31 cellular contexts compared by ENCODE assay signal in genomic region chr11:17471501-17471900, GRCh38. TPM values are rescaled to one million over a fixed set of nuclear protein-coding genes. Genes with fewer than 3 reads are reported as not detected.
A peak's percentile ranks its signal among the peaks of the same experiment; 100 is the strongest.
DNase-seq lines count a peak whose midpoint lies in the region; ATAC-seq and TF ChIP-seq lines count a peak whose summit lies in the region.
"Had no signal": no experiment of that assay in that cellular context is flagged by ENCODE, and none has a peak within 500 bp of the region (broad histone marks: within the 10 kb centered on the region; RNA-seq: fewer than 3 reads in every experiment).

No MANE protein-coding gene starts in this region.

- H3K4me1 Mint-ChIP-seq in natural killer cell, result no peaks in the 10 kb centered on the region
- H3K4me1 Mint-ChIP-seq: activated naive CD4-positive, alpha-beta T cell treated with anti-CD3 and anti-CD28 coated beads, Interleukin-2, amount 50 U/mL, for 24 hours had no signal

- no peaks in the 10 kb centered on the region for H3K79me2 ChIP-seq in HCT116 (ENCODE audit: insufficient read depth, low read length)
- H3K79me2 ChIP-seq in OCI-LY7 (ENCODE audit: insufficient read depth, low read depth, low read length), result no peaks in the 10 kb centered on the region

- H3K9me3 ChIP-seq in HCT116 (ENCODE audit: control insufficient read depth in 1 of 2, insufficient read depth in 1 of 2, low read depth in 1 of 2, low read length in 2 of 2) (no peaks in the 10 kb centered on the region), OCI-LY7 (ENCODE audit: low read length) (no peaks in the 10 kb centered on the region)
- H3K9me3 ChIP-seq: BLaER1 treated with 17β-estradiol and CSF1 and Interleukin-3, amounts not matched to agents 10 nM and 100 nM; colonic mucosa; esophagus muscularis mucosa; prostate gland; sigmoid colon; suprapubic skin; upper lobe of right lung had no signal

- H3K27me3 Mint-ChIP-seq in natural killer cell (ENCODE audit: low read depth in 2 of 2), result peaks cover 34 to 36% of the 10 kb centered on the region in 2 donors

- H2AFZ ChIP-seq in HCT116 (ENCODE audit: low read depth, low read length, poor library complexity, severe bottlenecking) (no peak overlapping the region), OCI-LY7 (ENCODE audit: low read length) (no peak overlapping the region)

- ATAC-seq in HCT116 (no peak), foreskin keratinocyte (no peak), natural killer cell (no peak), HG02763 (IDR thresholded peaks at IDR 0.05; ENCODE audit: unreplicated experiment) (no peak)
- ATAC-seq: effector memory CD8-positive, alpha-beta T cell; upper lobe of right lung; WTC11 had no signal

- H3K4me1 ChIP-seq in HCT116 (ENCODE audit: control insufficient read depth in 1 of 2, insufficient read depth in 2 of 2, low read length in 2 of 2) (peaks cover 5 to 10% of the 10 kb centered on the region in 2 experiments; a peak in 2 of 4 replicates), OCI-LY7 (ENCODE audit: insufficient read depth, low read length, poor library complexity, severe bottlenecking) (no peaks in the 10 kb centered on the region), foreskin keratinocyte (no peaks in the 10 kb centered on the region)
- H3K4me1 ChIP-seq: colonic mucosa, prostate gland, upper lobe of right lung had no signal

- CTCF ChIA-PET in HCT116 (lab: Charles Lee), result interaction anchor here (3.3 kb wide), 1 partner anchor 87 kb away, joined by 11 read pairs; no protein-coding TSS in a partner anchor
- CTCF ChIA-PET in OCI-LY7 (lab: Charles Lee; ENCODE audit: unreplicated experiment), result no interaction called here

- peak; percentile 61 for TF ChIP-seq RAD21 in HCT116 (IDR thresholded peaks at IDR 0.05; ENCODE audit: low read depth)

- H3K9me3 Mint-ChIP-seq in natural killer cell, result no peaks in the 10 kb centered on the region
- H3K9me3 Mint-ChIP-seq: activated naive CD4-positive, alpha-beta T cell treated with anti-CD3 and anti-CD28 coated beads, Interleukin-2, amount 50 U/mL, for 24 hours; activated T-helper 1 cell treated with anti-CD3 and anti-CD28 coated beads, Interleukin-12 subunit alpha, Interleukin-12 subunit beta, Interleukin-2, Interleukin-4 antibody, amounts not matched to agents 30 ng/mL and 10 ng/mL and 1 ng/mL, durations not matched to agents 14 hours and 24 hours and 36 hours; effector memory CD8-positive, alpha-beta T cell; WTC11 had no signal

- H3K9me2 ChIP-seq in HCT116 (ENCODE audit: insufficient read depth) (no peaks in the 10 kb centered on the region), OCI-LY7 (ENCODE audit: insufficient read depth, low read length) (no peaks in the 10 kb centered on the region)

- H3K27me3 ChIP-seq in HCT116 (ENCODE audit: insufficient read depth, low read length) (no peaks in the 10 kb centered on the region), foreskin keratinocyte (peaks cover 50% of the 10 kb centered on the region)

- POLR2A ChIA-PET in HCT116 (lab: Charles Lee) (no interaction called here), OCI-LY7 (lab: Charles Lee) (interaction anchor here (0.6 to 1.6 kb wide), 2 partner anchors 16 to 85 kb away, joined by 3 read pairs; no protein-coding TSS in a partner anchor)

- peak in 2 of 3 experiments; percentile 8 to 45; a peak in 1 of 6 replicates for TF ChIP-seq CTCF in HCT116 (IDR thresholded peaks at IDR 0.05 in 2 of 3, conservative IDR thresholded peaks at IDR 0.05 in 1 of 3; ENCODE audit: borderline replicate concordance in 1 of 3, insufficient read depth in 1 of 3, low read depth in 2 of 3, low read length in 2 of 3)
- TF ChIP-seq CTCF in OCI-LY7 (conservative IDR thresholded peaks at IDR 0.05; ENCODE audit: low read length), result 0 out of 2 replicates have a peak, but pooled peaks have one; percentile 31
- TF ChIP-seq CTCF in foreskin keratinocyte (conservative IDR thresholded peaks at IDR 0.05), result peak; percentile 15
- no peak for TF ChIP-seq CTCF in natural killer cell (IDR thresholded peaks at IDR 0.05)

- H3K27ac Mint-ChIP-seq in natural killer cell, result no peak overlapping the region
- H3K27ac Mint-ChIP-seq: activated naive CD4-positive, alpha-beta T cell treated with anti-CD3 and anti-CD28 coated beads, Interleukin-2, amount 50 U/mL, for 24 hours; activated T-helper 1 cell treated with anti-CD3 and anti-CD28 coated beads, Interleukin-12 subunit alpha, Interleukin-12 subunit beta, Interleukin-2, Interleukin-4 antibody, amounts not matched to agents 30 ng/mL and 10 ng/mL and 1 ng/mL, durations not matched to agents 14 hours and 24 hours and 36 hours; WTC11 had no signal

- H3K4me3 Mint-ChIP-seq in natural killer cell, result no peak overlapping the region
- H3K4me3 Mint-ChIP-seq: activated naive CD4-positive, alpha-beta T cell treated with anti-CD3 and anti-CD28 coated beads, Interleukin-2, amount 50 U/mL, for 24 hours; activated T-helper 1 cell treated with anti-CD3 and anti-CD28 coated beads, Interleukin-12 subunit alpha, Interleukin-12 subunit beta, Interleukin-2, Interleukin-4 antibody, amounts not matched to agents 30 ng/mL and 10 ng/mL and 1 ng/mL, durations not matched to agents 14 hours and 24 hours and 36 hours; effector memory CD8-positive, alpha-beta T cell; WTC11 had no signal

- RAD21 ChIA-PET in HCT116 (lab: Charles Lee; ENCODE audit: low non-redundant PET in 1 of 2, low total read pairs in 2 of 2, uncharacterized antibody in 2 of 2, unreplicated experiment in 2 of 2), result no interaction called here

- H4K20me1 ChIP-seq in HCT116 (ENCODE audit: insufficient read depth) (no peaks in the 10 kb centered on the region), OCI-LY7 (ENCODE audit: insufficient read depth, low read length) (no peaks in the 10 kb centered on the region)

- no peak for TF ChIP-seq POLR2A in HCT116 (IDR thresholded peaks at IDR 0.05; ENCODE audit: borderline replicate concordance, extremely low read depth, insufficient read depth, insufficient read length)

- H3K27ac ChIP-seq in HCT116 (ENCODE audit: low read depth, low read length), result no peak overlapping the region
- no peak overlapping the region for H3K27ac ChIP-seq in OCI-LY7 (ENCODE audit: low read depth, low read length, poor library complexity, severe bottlenecking)
- H3K27ac ChIP-seq in foreskin keratinocyte, result no peak overlapping the region
- H3K27ac ChIP-seq: BLaER1 treated with 17β-estradiol and CSF1 and Interleukin-3, amounts not matched to agents 10 nM and 100 nM; cardiac muscle cell; colonic mucosa; esophagus muscularis mucosa; prostate gland; sigmoid colon; suprapubic skin; upper lobe of right lung had no signal

- no peaks in the 10 kb centered on the region for H3K36me3 ChIP-seq in HCT116 (ENCODE audit: control insufficient read depth in 1 of 2, insufficient read depth in 2 of 2, low read length in 2 of 2)
- H3K36me3 ChIP-seq in OCI-LY7 (ENCODE audit: insufficient read depth, low read length), result no peaks in the 10 kb centered on the region
- H3K36me3 ChIP-seq: BLaER1 treated with 17β-estradiol and CSF1 and Interleukin-3, amounts not matched to agents 10 nM and 100 nM; cardiac muscle cell; colonic mucosa; esophagus muscularis mucosa; prostate gland; sigmoid colon; suprapubic skin; upper lobe of right lung had no signal

- no peak overlapping the region for H3K9ac ChIP-seq in HCT116 (ENCODE audit: low read length)
- H3K9ac ChIP-seq: BLaER1 treated with 17β-estradiol and CSF1 and Interleukin-3, amounts not matched to agents 10 nM and 100 nM had no signal

- no peaks in the 10 kb centered on the region for H3K36me3 Mint-ChIP-seq in natural killer cell
- H3K36me3 Mint-ChIP-seq: activated naive CD4-positive, alpha-beta T cell treated with anti-CD3 and anti-CD28 coated beads, Interleukin-2, amount 50 U/mL, for 24 hours; WTC11 had no signal

- BruUV-seq in HCT116 (replicated peaks; lab: Mats Ljungman, UMichigan), result no TSS peak
- no TSS peak for BruUV-seq in OCI-LY7 (replicated peaks; lab: Mats Ljungman, UMichigan)

- peak; percentile 32 for DNase-seq in COLO829 (ENCODE audit: low spot score)
- DNase-seq in HCT116 (ENCODE audit: low read depth, low spot score), result no peak
- no peak for DNase-seq in OCI-LY7 (ENCODE audit: low spot score)
- no peak for DNase-seq in foreskin keratinocyte
- no peak for DNase-seq in MV-4-11 (lab: John Stamatoyannopoulos, UW)
- no peak for DNase-seq in activated CD4-positive, alpha-beta T cell treated with anti-CD3 and anti-CD28 coated beads for 48 hours
- no peak for DNase-seq in natural killer cell
- DNase-seq: activated CD4-positive, alpha-beta T cell treated with anti-CD3 and anti-CD28 coated beads, Interleukin-2, amount 50 U/mL, for 48 hours; activated CD8-positive, alpha-beta memory T cell treated with anti-CD3 and anti-CD28 coated beads, Interleukin-2, amount 50 U/mL, for 4 hours; colonic mucosa; effector memory CD8-positive, alpha-beta T cell; EL; foreskin melanocyte; HCEC 1CT; Kasumi-1; mesenchymal stem cell; NCI-H1417 treated with DMSO at 0.1 percent for 48 hours; NCI-H2081 treated with DMSO at 0.1 percent for 48 hours; NCI-H748 treated with DMSO at 0.1 percent for 48 hours; sigmoid colon; stimulated activated naive CD4-positive, alpha-beta T cell; upper lobe of right lung had no signal

- no peak overlapping the region for H3K4me2 ChIP-seq in HCT116 (ENCODE audit: low read length)
- no peak overlapping the region for H3K4me2 ChIP-seq in OCI-LY7 (ENCODE audit: low read length)
- H3K4me2 ChIP-seq: BLaER1 treated with 17β-estradiol and CSF1 and Interleukin-3, amounts not matched to agents 10 nM and 100 nM had no signal

- H3K4me3 ChIP-seq in HCT116 (replicated peaks in 1 of 2; ENCODE audit: low read depth in 1 of 2, low read length in 2 of 2), result no peak overlapping the region
- no peak overlapping the region for H3K4me3 ChIP-seq in OCI-LY7 (ENCODE audit: low read depth, low read length, poor library complexity, severe bottlenecking)
- H3K4me3 ChIP-seq: BLaER1 treated with 17β-estradiol and CSF1 and Interleukin-3, amounts not matched to agents 10 nM and 100 nM; cardiac muscle cell; colonic mucosa; esophagus muscularis mucosa; prostate gland; sigmoid colon; suprapubic skin; upper lobe of right lung had no signal

- intact Hi-C loops in HCT116 (cut with micrococcal nuclease) (no loop called here), OCI-LY7 (cut with micrococcal nuclease; ENCODE audit: unreplicated experiment) (no loop called here), natural killer cell (cut with micrococcal nuclease) (no loop called here)

TF ChIP-seq in HCT116, 20 proteins besides CTCF, POLR2A, EP300 and RAD21 (continues in another document):
- no peak for TF ChIP-seq ELF1 (IDR thresholded peaks at IDR 0.05; ENCODE audit: borderline replicate concordance, low read depth)
- no peak for TF ChIP-seq SIN3A (IDR thresholded peaks at IDR 0.05; ENCODE audit: low read depth)
- no peak for TF ChIP-seq EZH2phosphoT487 (IDR thresholded peaks at IDR 0.05; ENCODE audit: borderline replicate concordance)
- no peak for TF ChIP-seq SP1 (IDR thresholded peaks at IDR 0.05; ENCODE audit: low read depth)
- no peak for TF ChIP-seq POLR2AphosphoS5 (IDR thresholded peaks at IDR 0.05; ENCODE audit: low read depth, low read length)
- no peak for TF ChIP-seq SRF (IDR thresholded peaks at IDR 0.05; ENCODE audit: low read depth)
- no peak for TF ChIP-seq CEBPB (IDR thresholded peaks at IDR 0.05; ENCODE audit: low read depth)

RNA-seq across cellular contexts. Expression of gene ABCC8, which starts 5.1 kb away (rescaled TPM):
- total RNA-seq in HCT116 (2021; ENCODE audit: unreplicated experiment) (0.39 TPM), OCI-LY7 (2022) (not detected in 2 replicates), foreskin keratinocyte (not detected in 2 replicates), natural killer cell (not detected)
- polyA plus RNA-seq in HCT116 (2012), result 0.19 and 0.20 TPM in 2 replicates
- total RNA-seq in OCI-LY7 (2014; rRNA removed; shearing (Covaris generic)), result not detected in 2 replicates
- polyA plus RNA-seq in foreskin keratinocyte, result not detected in 2 replicates
